8 cellular contexts compared by ENCODE assay signal in genomic region chr2:41869542-41870256, GRCh38.
DNase-seq lines count a peak whose midpoint lies in the region; ATAC-seq and TF ChIP-seq lines count a peak whose summit lies in the region.

No MANE protein-coding gene starts in this region.

- no peak overlapping the region for H2AFZ ChIP-seq in DND-41 (ENCODE audit: low read depth, low read length)

- H4K20me1 ChIP-seq in DND-41 (ENCODE audit: insufficient read depth, low read length) = peaks cover 16% of the 10 kb centered on the region

- intact Hi-C loops in left lung (cut with DNase I) = loop anchor here in 1 of 2 donors (5.0 kb wide), 1 partner anchor 218 kb away; no protein-coding TSS in a partner anchor

- H3K79me2 ChIP-seq in DND-41 (ENCODE audit: insufficient read depth, low read length) = no peaks in the 10 kb centered on the region

- no peak overlapping the region for H3K27ac ChIP-seq in DND-41 (ENCODE audit: low read length)
- H3K27ac ChIP-seq in left lung = no peak overlapping the region

- no peak overlapping the region for H3K4me3 ChIP-seq in DND-41 (ENCODE audit: low read depth in 1 of 2, low read length in 2 of 2)
- H3K4me3 ChIP-seq in choroid plexus epithelial cell (ENCODE audit: low read depth, low read length) = no peak overlapping the region
- no peak overlapping the region for H3K4me3 ChIP-seq in left lung

- no peak overlapping the region for H3K9ac ChIP-seq in DND-41 (ENCODE audit: low read depth, low read length)

- peak; percentile 88 for TF ChIP-seq CTCF in DND-41 (IDR thresholded peaks at IDR 0.05; ENCODE audit: borderline replicate concordance, extremely low read depth, low read length, poor library complexity, severe bottlenecking)
- peak; percentile 93 for TF ChIP-seq CTCF in choroid plexus epithelial cell (conservative IDR thresholded peaks at IDR 0.05; ENCODE audit: low read depth, low read length)
- TF ChIP-seq CTCF in left lung (IDR thresholded peaks at IDR 0.05) = peak; percentile 75 to 78

- DNase-seq in DND-41 = peak; percentile 77
- peak; percentile 48 for DNase-seq in H4 (ENCODE audit: low spot score)
- DNase-seq in NCI-H2171 treated with DMSO at 0.1 percent for 48 hours (lab: John Stamatoyannopoulos, UW) = peak; percentile 53
- DNase-seq in activated CD4-positive, alpha-beta T cell treated with anti-CD3 and anti-CD28 coated beads for 48 hours = peak; percentile 82
- peak; percentile 79 for DNase-seq in choroid plexus epithelial cell (ENCODE audit: low read depth)
- DNase-seq in left lung = peak; percentile 57 to 89
- DNase-seq in stimulated activated CD4-positive, alpha-beta T cell treated with anti-CD3 and anti-CD28 coated beads, TNF-alpha, amount 100 ng/mL, for 1 hour (ENCODE audit: low read depth in 3 of 3, low spot score in 1 of 3) = peak; percentile 17 to 65 (median 38)
- DNase-seq in GOT3 (lab: John Stamatoyannopoulos, UW) = no peak

- H3K4me1 ChIP-seq in DND-41 (ENCODE audit: insufficient read depth, low read length) = peaks cover 15% of the 10 kb centered on the region
- no peaks in the 10 kb centered on the region for H3K4me1 ChIP-seq in left lung

- ATAC-seq in DND-41 (ENCODE audit: insufficient read depth, low read depth) (peak; percentile 83), left lung (peak; percentile 91)

- H3K9me3 ChIP-seq in DND-41 (ENCODE audit: insufficient read depth, low read length, severe bottlenecking) (no peaks in the 10 kb centered on the region), left lung (no peaks in the 10 kb centered on the region)

- H3K36me3 ChIP-seq in DND-41 (ENCODE audit: insufficient read depth, low read length) = no peaks in the 10 kb centered on the region
- no peaks in the 10 kb centered on the region for H3K36me3 ChIP-seq in left lung

- H3K27me3 ChIP-seq in DND-41 (ENCODE audit: insufficient read depth, low read length, poor library complexity) (peaks cover 30% of the 10 kb centered on the region), left lung (no peaks in the 10 kb centered on the region)

- H3K4me2 ChIP-seq in DND-41 (ENCODE audit: insufficient read depth, low read length) = no peak overlapping the region
